In the genomic region with DNA sequence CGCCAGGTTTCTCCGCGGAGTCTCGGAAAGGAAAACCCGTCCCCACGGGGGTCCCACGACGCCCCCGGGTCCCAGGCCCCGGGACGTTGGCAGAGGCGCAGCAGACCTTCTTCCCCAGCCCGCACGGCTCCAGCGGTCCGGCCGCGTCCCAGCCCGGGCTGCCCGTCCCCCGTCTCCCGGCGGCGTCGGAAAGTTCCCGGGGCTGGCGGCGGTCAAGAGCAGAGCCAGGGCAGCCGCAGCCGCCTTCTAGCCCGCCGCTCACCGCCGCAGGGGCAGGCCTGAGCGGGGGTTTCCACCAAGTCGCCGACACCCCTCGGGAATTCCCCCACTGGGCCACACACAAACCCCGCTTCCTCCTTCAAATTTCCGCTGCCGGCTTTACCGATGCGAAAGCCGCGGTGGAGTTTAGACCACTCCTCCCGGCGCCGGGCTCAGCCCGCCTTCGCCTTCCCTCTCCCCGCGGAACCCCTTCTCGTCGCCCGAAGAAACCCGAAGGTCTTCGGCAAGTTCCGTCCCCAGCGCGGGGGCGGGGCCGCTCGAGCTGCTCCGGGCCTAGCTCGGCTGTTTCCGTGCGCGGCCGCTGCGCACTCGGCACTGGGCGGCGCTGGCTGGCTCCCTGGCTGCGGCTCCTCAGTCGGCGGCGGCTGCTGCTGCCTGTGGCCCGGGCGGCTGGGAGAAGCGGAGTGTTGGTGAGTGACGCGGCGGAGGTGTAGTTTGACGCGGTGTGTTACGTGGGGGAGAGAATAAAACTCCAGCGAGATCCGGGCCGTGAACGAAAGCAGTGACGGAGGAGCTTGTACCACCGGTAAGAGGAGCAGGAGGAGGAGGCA, we compare ENCODE assay signal across 8 cellular contexts. TPM values are rescaled to one million over a fixed set of nuclear protein-coding genes. Genes with fewer than 3 reads are reported as not detected.
DNase-seq lines count a peak whose midpoint lies in the region; ATAC-seq and TF ChIP-seq lines count a peak whose summit lies in the region.

A gene (plus strand): TSS at position 633 of the 830 bp plus-strand sequence. CDS start 25,674 bp downstream, outside the sequence.

- peak within 1 kb of the TSS; percentile 88 to 97 (median 97) for H3K27ac ChIP-seq in right lobe of liver

- intact Hi-C loops in CD14-positive monocyte (cut with micrococcal nuclease) (loop anchor here (5.0 kb wide), 1 partner anchor 47 kb away; no protein-coding TSS in a partner anchor), right lobe of liver (cut with DNase I) (loop anchor here in 1 of 2 donors (10.0 kb wide), 1 partner anchor 105 kb away; no protein-coding TSS in a partner anchor)

- H3K9me3 ChIP-seq in right lobe of liver: no peaks in the 10 kb centered on the region

- TF ChIP-seq POLR2A in right lobe of liver (IDR thresholded peaks at IDR 0.05): peak; percentile 98

- DNase-seq in CD14-positive monocyte (ENCODE audit: low spot score) (peak; percentile 99), NCI-H82 (lab: John Stamatoyannopoulos, UW) (peak; percentile 98), dermis microvascular lymphatic vessel endothelial cell (ENCODE audit: low read depth in 2 of 2) (peak; percentile 96 to 99), right lobe of liver (peak; percentile 97 to 98 (median 98))
- peak; percentile 100 for DNase-seq in activated CD4-positive, alpha-beta T cell treated with anti-CD3 and anti-CD28 coated beads, Interleukin-2, amount 50 U/mL, for 48 hours
- DNase-seq in stimulated activated CD4-positive, alpha-beta T cell treated with anti-CD3 and anti-CD28 coated beads, Interleukin-4, amount 100 ng/mL, for 4 hours: peak; percentile 100

- H3K9me3 Mint-ChIP-seq in CD14-positive monocyte: peaks cover 0 to 3% (median 0%) of the 10 kb centered on the region in 7 donors

- peaks cover 4 to 24% of the 10 kb centered on the region in 2 donors for H3K36me3 Mint-ChIP-seq in CD14-positive monocyte

- H3K4me1 ChIP-seq in right lobe of liver: peaks cover 3 to 27% (median 16%) of the 10 kb centered on the region in 4 donors

- ATAC-seq in GM19397 (IDR thresholded peaks at IDR 0.05; ENCODE audit: unreplicated experiment) (peak; percentile 85), HG03571 (IDR thresholded peaks at IDR 0.05; ENCODE audit: unreplicated experiment) (peak; percentile 82), right lobe of liver (peak; percentile 92 to 98 (median 94))

- no peaks in the 10 kb centered on the region for H3K36me3 ChIP-seq in right lobe of liver

- peaks cover 0 to 10% (median 0%) of the 10 kb centered on the region in 3 donors for H3K27me3 Mint-ChIP-seq in CD14-positive monocyte (ENCODE audit: low read depth in 3 of 3)

- no peaks in the 10 kb centered on the region for H3K27me3 ChIP-seq in right lobe of liver

- peak within 1 kb of the TSS; percentile 65 to 73 (median 70) for H3K4me3 ChIP-seq in right lobe of liver

- WGBS in right lobe of liver (ENCODE audit: insufficient coverage, low coverage, low lambda C conversion rate, missing lambda C conversion rate): under 1% methylated on average over 47 of the region's 92 CpGs

- no peak for TF ChIP-seq CTCF in CD14-positive monocyte (IDR thresholded peaks at IDR 0.05)
- peak in 3 of 4 donors; percentile 5 to 26 (median 8) for TF ChIP-seq CTCF in right lobe of liver (IDR thresholded peaks at IDR 0.05)

- peak within 1 kb of the TSS; percentile 99 to 100 (median 100) for H3K27ac Mint-ChIP-seq in CD14-positive monocyte

- peak within 1 kb of the TSS; percentile 92 to 99 for H3K4me3 Mint-ChIP-seq in CD14-positive monocyte

- H3K4me1 Mint-ChIP-seq in CD14-positive monocyte: peaks cover 64% of the 10 kb centered on the region

RNA-seq across cellular contexts. Expression of the gene that starts here (rescaled TPM):
- 10 to 100 TPM; 55.2 to 60.5 TPM for polyA plus RNA-seq in CD14-positive monocyte
- 29.7 and 31.0 TPM in 2 replicates for total RNA-seq in dermis microvascular lymphatic vessel endothelial cell
- total RNA-seq in right lobe of liver: 10 to 100 TPM; 10.1 to 22.6 (median 16.8) TPM

Comparison
In these comparisons a context has a peak if more than half of its experiments do, and no peak if none do; other contexts are left out.
1. Peak in every context shown above with its lines: DNase-seq, ATAC-seq, H3K4me3 ChIP-seq and H3K27ac ChIP-seq.